Comparison of ENCODE assay signal across 8 cellular contexts in the genomic region with DNA sequence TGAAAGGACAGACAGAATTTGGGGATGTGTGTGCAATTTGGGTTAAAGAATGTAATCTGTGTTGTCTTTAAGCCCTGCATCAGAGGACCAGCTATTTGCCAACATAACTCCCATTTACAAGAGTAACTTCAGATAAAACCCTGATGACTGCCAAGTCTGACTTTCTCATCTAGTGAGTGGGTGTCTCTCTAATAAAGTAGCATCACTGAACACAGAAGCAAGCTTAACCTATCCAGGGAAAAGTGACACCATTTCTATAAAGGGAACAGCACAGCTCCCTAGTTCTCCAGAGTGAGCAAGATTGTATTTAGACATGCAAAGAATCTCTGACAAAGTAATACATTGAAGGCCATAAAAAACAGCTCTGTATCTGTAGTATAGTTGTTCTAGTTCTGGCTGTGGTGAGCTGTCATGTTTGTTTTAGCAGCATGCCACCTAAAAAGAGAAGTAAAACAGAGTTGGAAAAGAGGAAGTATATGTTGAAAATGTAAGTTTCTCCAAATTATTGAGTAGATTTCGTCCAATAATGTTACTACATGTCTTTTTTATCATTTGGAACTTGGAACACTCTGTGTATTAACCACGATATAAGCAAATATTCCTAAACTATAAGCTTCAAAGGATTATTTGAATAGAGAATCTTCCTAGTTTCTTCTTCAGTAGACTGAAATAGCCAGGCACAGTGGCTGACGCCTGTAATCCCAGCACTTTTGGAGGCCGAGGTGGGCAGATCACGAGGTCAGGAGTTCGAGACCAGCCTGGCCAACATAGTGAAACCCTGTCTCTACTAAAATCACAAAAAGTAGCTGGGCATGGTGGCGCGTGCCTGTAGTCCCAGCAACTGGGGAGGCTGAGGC. TPM values are rescaled to one million over a fixed set of nuclear protein-coding genes. Genes with fewer than 3 reads are reported as not detected.
DNase-seq lines count a peak whose midpoint lies in the region; ATAC-seq and TF ChIP-seq lines count a peak whose summit lies in the region.

No MANE protein-coding gene starts in this region.

- no peaks in the 10 kb centered on the region; a peak in 1 of 5 replicates for H3K9me3 Mint-ChIP-seq in H9

- H3K14ac ChIP-seq in H9 (ENCODE audit: insufficient read depth, low read length): no peak overlapping the region

- no peaks in the 10 kb centered on the region for H3K36me3 Mint-ChIP-seq in H9 (ENCODE audit: insufficient read depth in 1 of 3, low read depth in 3 of 3)

- H4K91ac ChIP-seq in H9 (ENCODE audit: insufficient read length, low read depth, low read length): no peak overlapping the region

- no peak overlapping the region for H2BK5ac ChIP-seq in H9 (ENCODE audit: insufficient read length, low read length)

- no peaks in the 10 kb centered on the region for H3K9me3 ChIP-seq in sigmoid colon
- no peaks in the 10 kb centered on the region for H3K9me3 ChIP-seq in esophagus squamous epithelium
- no peaks in the 10 kb centered on the region for H3K9me3 ChIP-seq in H9 (ENCODE audit: control insufficient read depth, low read depth, low read length)

- H4K8ac ChIP-seq in H9 (replicated peaks; ENCODE audit: insufficient read length, low read depth, low read length): no peak overlapping the region

- intact Hi-C loops in sigmoid colon (cut with DNase I): no loop called here
- intact Hi-C loops in esophagus squamous epithelium (cut with DNase I): no loop called here

- no peak overlapping the region for H3K23ac ChIP-seq in H9 (ENCODE audit: insufficient read length, low read depth, low read length)

- no peaks in the 10 kb centered on the region for H3K36me3 ChIP-seq in sigmoid colon
- H3K36me3 ChIP-seq in esophagus squamous epithelium: no peaks in the 10 kb centered on the region

- peak; percentile 44 for DNase-seq in LoVo (ENCODE audit: low spot score)
- peak; percentile 61 to 92 for DNase-seq in cardiac fibroblast (ENCODE audit: low read depth in 2 of 2)
- DNase-seq in sigmoid colon: no peak
- DNase-seq in midbrain (lab: John Stamatoyannopoulos, UW): no peak
- DNase-seq in esophagus squamous epithelium (lab: John Stamatoyannopoulos, UW): no peak
- no peak for DNase-seq in H9
- no peak for DNase-seq in SHP77 (lab: John Stamatoyannopoulos, UW)

- H3K27ac ChIP-seq in sigmoid colon (peak overlapping the region; percentile 10 to 76 (median 59)), esophagus squamous epithelium (peak overlapping the region in 2 of 4 donors; percentile 14 to 38), H9 (ENCODE audit: insufficient read length, low read depth, low read length) (no peak overlapping the region)

- H3K27me3 ChIP-seq in sigmoid colon (no peaks in the 10 kb centered on the region), esophagus squamous epithelium (no peaks in the 10 kb centered on the region), H9 (ENCODE audit: insufficient read depth, low read length) (no peaks in the 10 kb centered on the region)

- no peak overlapping the region for H3K4me2 ChIP-seq in H9 (ENCODE audit: insufficient read depth, insufficient read length, low read length)

- H4K20me1 ChIP-seq in H9 (ENCODE audit: control insufficient read depth, insufficient read depth, insufficient read length): no peaks in the 10 kb centered on the region

- H2AFZ ChIP-seq in H9 (ENCODE audit: low read length): no peak overlapping the region

- H3K56ac ChIP-seq in H9 (ENCODE audit: insufficient read length, low read depth, low read length): no peak overlapping the region

- H3T11ph ChIP-seq in H9 (ENCODE audit: low read length): no peak overlapping the region

- H3K79me2 ChIP-seq in H9 (ENCODE audit: insufficient read depth, low read length): no peaks in the 10 kb centered on the region

- H2BK120ac ChIP-seq in H9 (ENCODE audit: low read depth, low read length, poor library complexity, severe bottlenecking): no peak overlapping the region

- no peak overlapping the region for H2BK12ac ChIP-seq in H9 (ENCODE audit: insufficient read length, low read depth, low read length)

- H3K4ac ChIP-seq in H9 (ENCODE audit: low read depth, low read length): no peak overlapping the region

- H3K27me3 Mint-ChIP-seq in H9 (ENCODE audit: low read depth): no peaks in the 10 kb centered on the region

- H3K79me1 ChIP-seq in H9 (ENCODE audit: insufficient read depth, low read depth, low read length, poor library complexity, severe bottlenecking): no peaks in the 10 kb centered on the region

- no peak for TF ChIP-seq CTCF in cardiac fibroblast (IDR thresholded peaks at IDR 0.05; ENCODE audit: low read depth, low read length)
- TF ChIP-seq CTCF in sigmoid colon (IDR thresholded peaks at IDR 0.05): no peak
- no peak for TF ChIP-seq CTCF in esophagus squamous epithelium (IDR thresholded peaks at IDR 0.05)
- no peak for TF ChIP-seq CTCF in H9 (conservative IDR thresholded peaks at IDR 0.05)

- no peak for TF ChIP-seq POLR2A in sigmoid colon (IDR thresholded peaks at IDR 0.05)
- TF ChIP-seq POLR2A in esophagus squamous epithelium (IDR thresholded peaks at IDR 0.05): no peak

- H2BK15ac ChIP-seq in H9 (ENCODE audit: low read depth, low read length): no peak overlapping the region

- H3K4me3 ChIP-seq in cardiac fibroblast (replicated peaks in 1 of 2; ENCODE audit: low read depth in 2 of 2, low read length in 2 of 2) (no peak overlapping the region), sigmoid colon (no peak overlapping the region), esophagus squamous epithelium (no peak overlapping the region)

- H3K27ac Mint-ChIP-seq in H9: no peak overlapping the region

- no peaks in the 10 kb centered on the region for H3K23me2 ChIP-seq in H9 (ENCODE audit: insufficient read length, low read depth, low read length, poor library complexity, severe bottlenecking)

- WGBS in sigmoid colon, 2 donors: 55 to 68% methylated on average over 8 of the region's 8 CpGs
- 66 to 80% methylated on average over 8 of the region's 8 CpGs for WGBS in esophagus squamous epithelium, 2 donors
- WGBS in H9 (ENCODE audit: extremely low coverage, insufficient read length, low lambda C conversion rate): no CpG with 5 or more reads among the region's 8 CpGs

- 0 out of 4 replicates have a peak, but pooled peaks cover 0 to 4% of the 10 kb centered on the region in 2 experiments for H3K4me1 Mint-ChIP-seq in H9

- H4K5ac ChIP-seq in H9 (ENCODE audit: insufficient read length, low read depth, low read length): no peak overlapping the region

- H2BK20ac ChIP-seq in H9 (ENCODE audit: low read depth, low read length, poor library complexity, severe bottlenecking): no peak overlapping the region

- TF ChIP-seq EP300 in sigmoid colon (IDR thresholded peaks at IDR 0.05): no peak

- no peak overlapping the region; a peak in 1 of 5 replicates for H3K4me3 Mint-ChIP-seq in H9

- H3K4me1 ChIP-seq in sigmoid colon (peaks cover 0 to 15% (median 13%) of the 10 kb centered on the region in 4 donors), esophagus squamous epithelium (peaks cover 0 to 3% (median 0%) of the 10 kb centered on the region in 3 donors), H9 (ENCODE audit: insufficient read depth, low read length) (no peaks in the 10 kb centered on the region)

- H3K9ac ChIP-seq in H9 (ENCODE audit: extremely low read depth, insufficient read length, low read length): no peak overlapping the region

- no peak overlapping the region for H3K18ac ChIP-seq in H9 (ENCODE audit: insufficient read length, low read depth, low read length)

- peak; percentile 80 for ATAC-seq in GM18517 (IDR thresholded peaks at IDR 0.05; ENCODE audit: unreplicated experiment)

- no peak overlapping the region for H2AK5ac ChIP-seq in H9 (ENCODE audit: insufficient read length, low read length)

RNA-seq across cellular contexts. Expression of gene PIM1, which starts 8.8 kb away (rescaled TPM):
- total RNA-seq in sigmoid colon (100 to 1,000 TPM in 1 of 4 donors, 10 to 100 TPM in 3; 17.1 to 103 (median 30.5) TPM), esophagus squamous epithelium (100 to 1,000 TPM in 2 of 4 donors, 10 to 100 TPM in 2; 57.3 to 206 (median 96.6) TPM), H9 (2021) (46.7 and 47.5 TPM in 2 replicates)
- polyA plus RNA-seq in sigmoid colon: 10 to 100 TPM; 29.4 to 43.2 (median 40.2) TPM

Comparison
In these comparisons a context has a peak if more than half of its experiments do, and no peak if none do; other contexts are left out.
1. DNase-seq: peak in LoVo (single experiment) and cardiac fibroblast (2 of 2); none in sigmoid colon (single experiment), midbrain (single experiment), esophagus squamous epithelium (single experiment), H9 (single experiment) and SHP77 (0 of 2).